9 cellular contexts compared by ENCODE assay signal in the genomic region with DNA sequence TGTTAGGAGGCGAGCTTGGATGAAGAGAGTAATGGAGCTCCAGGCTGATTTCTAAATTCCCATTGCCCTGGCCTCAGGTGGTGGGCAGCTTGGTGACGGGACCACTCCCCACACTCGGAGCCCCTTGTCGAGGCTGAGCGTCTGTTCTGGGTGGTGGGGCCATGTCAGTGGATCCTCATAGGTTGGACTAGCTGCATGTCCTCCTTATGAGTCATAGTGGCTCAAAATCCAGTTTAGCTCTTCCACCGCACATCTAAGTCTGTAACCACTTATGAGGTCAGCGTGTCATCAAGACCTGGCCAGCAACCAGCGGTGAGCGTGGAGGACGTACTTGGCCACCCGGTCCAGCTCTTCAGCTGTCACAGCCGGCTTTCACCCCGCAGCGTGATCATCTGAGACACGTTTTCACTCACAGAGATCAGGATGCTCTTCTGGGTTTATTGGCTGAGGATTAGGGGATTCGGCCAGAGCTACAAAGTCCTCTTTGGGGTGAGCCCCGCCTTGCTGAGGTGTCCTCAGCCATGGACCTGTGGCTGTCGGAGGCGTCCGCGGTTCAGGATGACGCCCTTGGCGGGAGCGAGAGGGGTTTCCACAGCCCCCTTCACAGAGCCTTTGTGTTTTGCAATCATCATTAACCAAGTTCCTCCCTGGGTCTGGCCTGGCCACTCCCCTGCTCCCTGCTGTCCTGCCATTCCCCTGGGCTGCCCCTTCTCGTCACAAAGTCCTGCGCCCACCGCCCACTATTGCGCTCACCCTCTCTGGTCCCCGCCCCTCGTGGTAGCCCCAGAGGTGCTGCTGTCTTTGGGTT. TPM values are rescaled to one million over a fixed set of nuclear protein-coding genes. Genes with fewer than 3 reads are reported as not detected.
DNase-seq lines count a peak whose midpoint lies in the region; ATAC-seq and TF ChIP-seq lines count a peak whose summit lies in the region.
"Had no signal": no experiment of that assay in that cellular context is flagged by ENCODE, and none has a peak within 500 bp of the region (broad histone marks: within the 10 kb centered on the region; RNA-seq: fewer than 3 reads in every experiment).

No MANE protein-coding gene starts in this region.

- H3K27ac ChIP-seq in heart left ventricle: peak overlapping the region; percentile 68 to 95 (median 79)

- TF ChIP-seq CTCF in WI38 (IDR thresholded peaks at IDR 0.05; ENCODE audit: low read depth, low read length) (no peak), heart left ventricle (IDR thresholded peaks at IDR 0.05) (no peak)

- peaks cover 0 to 6% of the 10 kb centered on the region in 2 donors for H3K27me3 Mint-ChIP-seq in stimulated activated naive B cell treated with anti-CD40 and anti-IgM and Interleukin-4, amounts not matched to agents 10 μg/mL and 1 μg/mL and 100 μg/mL, for 72 hours

- DNase-seq in HCEC 1CT: peak; percentile 95
- peak; percentile 67 to 90 (median 86) for DNase-seq in heart left ventricle
- DNase-seq in stromal cell of bone marrow (ENCODE audit: low read depth): peak; percentile 84
- no peak for DNase-seq in NCI-H345 (lab: John Stamatoyannopoulos, UW)
- no peak for DNase-seq in mucosa of gallbladder (ENCODE audit: low spot score)
- DNase-seq in stimulated activated naive B cell treated with anti-CD40 and anti-IgM and Interleukin-4, amounts not matched to agents 10 μg/mL and 1 μg/mL and 100 μg/mL, for 72 hours: no peak
- DNase-seq: SIG-M5 had no signal

- peaks cover 16 to 42% of the 10 kb centered on the region in 2 donors for H3K4me1 Mint-ChIP-seq in stimulated activated naive B cell treated with anti-CD40 and anti-IgM and Interleukin-4, amounts not matched to agents 10 μg/mL and 1 μg/mL and 100 μg/mL, for 72 hours

- TF ChIP-seq POLR2A in heart left ventricle (IDR thresholded peaks at IDR 0.05): peak in 1 of 2 donors; percentile 41

- H3K4me3 Mint-ChIP-seq in stimulated activated naive B cell treated with anti-CD40 and anti-IgM and Interleukin-4, amounts not matched to agents 10 μg/mL and 1 μg/mL and 100 μg/mL, for 72 hours: no peak overlapping the region

- H3K9me3 Mint-ChIP-seq in stimulated activated naive B cell treated with anti-CD40 and anti-IgM and Interleukin-4, amounts not matched to agents 10 μg/mL and 1 μg/mL and 100 μg/mL, for 72 hours: peaks cover 4 to 7% of the 10 kb centered on the region in 2 donors

- ATAC-seq in heart left ventricle (peak; percentile 59 to 68 (median 64)), HG03442 (IDR thresholded peaks at IDR 0.05; ENCODE audit: unreplicated experiment) (no peak)
- no peak for ATAC-seq in stimulated activated naive B cell treated with anti-CD40 and anti-IgM and Interleukin-4, amounts not matched to agents 10 μg/mL and 1 μg/mL and 100 μg/mL, for 72 hours (replicated peaks)

- peaks cover 0 to 67% (median 24%) of the 10 kb centered on the region in 12 donors for H3K4me1 ChIP-seq in heart left ventricle

- peaks cover 5 to 6% of the 10 kb centered on the region in 2 donors for H3K36me3 Mint-ChIP-seq in stimulated activated naive B cell treated with anti-CD40 and anti-IgM and Interleukin-4, amounts not matched to agents 10 μg/mL and 1 μg/mL and 100 μg/mL, for 72 hours

- no peaks in the 10 kb centered on the region for H3K36me3 ChIP-seq in heart left ventricle

- intact Hi-C loops in heart left ventricle (cut with DNase I): no loop called here

- H3K27ac Mint-ChIP-seq in stimulated activated naive B cell treated with anti-CD40 and anti-IgM and Interleukin-4, amounts not matched to agents 10 μg/mL and 1 μg/mL and 100 μg/mL, for 72 hours: no peak overlapping the region

- peak overlapping the region; percentile 43 for H3K4me3 ChIP-seq in WI38 (ENCODE audit: low read depth, low read length)
- no peak overlapping the region for H3K4me3 ChIP-seq in heart left ventricle

- no peaks in the 10 kb centered on the region for H3K9me3 ChIP-seq in heart left ventricle

- H3K27me3 ChIP-seq in heart left ventricle: peaks cover 0 to 12% (median 0%) of the 10 kb centered on the region in 9 donors

- 58 to 72% (median 68%) methylated on average over 30 of the region's 30 CpGs for WGBS in heart left ventricle, 4 donors

RNA-seq across cellular contexts. Expression of gene ADPRHL1, which starts 41.9 kb away (rescaled TPM):
- total RNA-seq in heart left ventricle (100 to 1,000 TPM; 329 to 774 (median 572) TPM), mucosa of gallbladder (4.7 TPM)
- 100 to 1,000 TPM; 160 to 252 TPM for polyA plus RNA-seq in heart left ventricle

RNA-seq across cellular contexts. Expression of gene GRTP1, which starts 47.5 kb away (rescaled TPM):
- under 1 TPM in 7 of 9 donors, not detected in 2; 0.36 to 1.00 (median 0.61) TPM for total RNA-seq in heart left ventricle
- 1 to 10 TPM; 1.3 to 3.5 TPM for polyA plus RNA-seq in heart left ventricle
- 33.3 TPM for total RNA-seq in mucosa of gallbladder

Comparison
In these comparisons a context has a peak if more than half of its experiments do, and no peak if none do; other contexts are left out.
1. DNase-seq: peak in HCEC 1CT (single experiment), heart left ventricle (5 of 5) and stromal cell of bone marrow (single experiment); none in NCI-H345 (single experiment), mucosa of gallbladder (single experiment) and stimulated activated naive B cell treated with anti-CD40 and anti-IgM and Interleukin-4, amounts not matched to agents 10 μg/mL and 1 μg/mL and 100 μg/mL, for 72 hours (single experiment).
2. ATAC-seq: peak in heart left ventricle (4 of 4); none in HG03442 (single experiment) and stimulated activated naive B cell treated with anti-CD40 and anti-IgM and Interleukin-4, amounts not matched to agents 10 μg/mL and 1 μg/mL and 100 μg/mL, for 72 hours (0 of 2).
3. RNA of gene ADPRHL1, which starts 41.9 kb away (total RNA-seq): 329 to 774 TPM in heart left ventricle; 4.7 TPM in mucosa of gallbladder (single experiment); every median in the first group is over 10 times any median in the second.
4. RNA of gene GRTP1, which starts 47.5 kb away (total RNA-seq): 33.3 TPM in mucosa of gallbladder (single experiment); 0.36 to 1.00 TPM in heart left ventricle; every median in the first group is over 10 times any median in the second.